Comparison of ENCODE assay signal across 11 cellular contexts in the genomic region with DNA sequence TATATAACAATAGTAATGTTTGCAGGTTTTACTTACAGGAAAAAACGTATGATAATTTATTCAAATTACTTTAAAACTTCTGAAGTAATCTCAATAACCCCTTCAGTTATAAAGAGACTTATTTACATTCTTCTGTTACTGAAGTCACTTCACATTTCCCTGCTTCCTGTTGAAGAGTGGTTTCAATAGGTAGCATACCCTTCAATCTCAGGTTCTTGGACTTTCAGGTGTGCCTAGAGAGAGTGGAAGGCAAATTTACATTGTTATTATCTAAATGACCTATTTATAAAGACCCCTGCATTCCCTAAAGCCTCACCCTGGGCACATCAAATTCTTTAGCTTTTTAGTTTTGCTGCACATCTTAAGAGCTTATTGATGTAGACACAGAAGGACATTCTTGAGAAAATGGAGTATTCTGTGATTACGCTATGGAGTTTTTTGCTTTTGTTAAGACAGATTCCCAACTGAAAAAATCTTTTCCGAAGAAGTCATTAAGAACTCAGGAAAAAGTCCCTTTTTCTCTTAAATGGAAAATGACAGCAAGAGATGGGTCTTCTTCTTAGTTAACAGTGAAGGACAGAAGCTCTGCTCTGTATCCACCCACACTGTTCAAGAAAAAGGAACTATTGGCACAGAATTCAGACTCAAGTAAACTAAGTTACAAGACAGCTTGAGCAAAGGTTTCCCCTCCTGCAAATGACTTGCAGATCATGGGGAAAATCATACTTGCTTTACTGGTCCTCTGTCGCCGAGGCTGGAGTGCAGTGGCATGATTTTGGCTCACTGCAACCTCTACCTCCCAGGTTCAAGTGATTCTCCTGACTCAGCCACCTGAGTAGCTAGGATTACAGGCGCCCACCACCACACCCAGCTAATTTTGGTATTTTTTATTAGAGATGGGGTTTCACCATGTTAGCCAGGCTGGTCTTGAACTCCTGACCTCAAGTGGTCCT.
"Had no signal": no experiment of that assay in that cellular context is flagged by ENCODE, and none has a peak within 500 bp of the region (broad histone marks: within the 10 kb centered on the region; RNA-seq: fewer than 3 reads in every experiment).

No MANE protein-coding gene starts in this region.

- H3K9me3 Mint-ChIP-seq: activated CD4-positive, alpha-beta memory T cell treated with anti-CD3 and anti-CD28 coated beads for 36 hours; activated naive CD4-positive, alpha-beta T cell treated with anti-CD3 and anti-CD28 coated beads, Interleukin-2, amount 10 ng/mL, durations not matched to agents 7 days and 5 days; activated T-cell treated with anti-CD3 and anti-CD28 coated beads, Interleukin-2, amount 50 U/mL, for 24 hours had no signal

- H3K4me3 Mint-ChIP-seq: activated CD4-positive, alpha-beta memory T cell treated with anti-CD3 and anti-CD28 coated beads for 36 hours; activated CD8-positive, alpha-beta memory T cell treated with anti-CD3 and anti-CD28 coated beads, Interleukin-2, amount 10 ng/mL, durations not matched to agents 7 days and 5 days; activated naive CD4-positive, alpha-beta T cell treated with anti-CD3 and anti-CD28 coated beads, Interleukin-2, amount 10 ng/mL, durations not matched to agents 7 days and 5 days; activated T-cell treated with anti-CD3 and anti-CD28 coated beads, Interleukin-2, amount 50 U/mL, for 24 hours had no signal

- ATAC-seq: activated CD8-positive, alpha-beta memory T cell treated with anti-CD3 and anti-CD28 coated beads, Interleukin-2, amount 10 ng/mL, durations not matched to agents 7 days and 5 days; left ventricle myocardium superior had no signal

- H3K4me3 ChIP-seq: esophagus squamous epithelium, tibial artery had no signal

- H3K27me3 Mint-ChIP-seq: activated CD4-positive, alpha-beta memory T cell treated with anti-CD3 and anti-CD28 coated beads for 36 hours; activated CD8-positive, alpha-beta memory T cell treated with anti-CD3 and anti-CD28 coated beads, Interleukin-2, amount 10 ng/mL, durations not matched to agents 7 days and 5 days; activated naive CD4-positive, alpha-beta T cell treated with anti-CD3 and anti-CD28 coated beads, Interleukin-2, amount 10 ng/mL, durations not matched to agents 7 days and 5 days; activated T-cell treated with anti-CD3 and anti-CD28 coated beads, Interleukin-2, amount 50 U/mL, for 24 hours had no signal

- H3K27me3 ChIP-seq: esophagus squamous epithelium, tibial artery had no signal

- H3K9me3 ChIP-seq: esophagus squamous epithelium, tibial artery had no signal

- H3K36me3 Mint-ChIP-seq: activated CD8-positive, alpha-beta memory T cell treated with anti-CD3 and anti-CD28 coated beads, Interleukin-2, amount 10 ng/mL, durations not matched to agents 7 days and 5 days; activated naive CD4-positive, alpha-beta T cell treated with anti-CD3 and anti-CD28 coated beads, Interleukin-2, amount 10 ng/mL, durations not matched to agents 7 days and 5 days had no signal

- H3K4me1 Mint-ChIP-seq: activated CD8-positive, alpha-beta memory T cell treated with anti-CD3 and anti-CD28 coated beads, Interleukin-2, amount 10 ng/mL, durations not matched to agents 7 days and 5 days; activated naive CD4-positive, alpha-beta T cell treated with anti-CD3 and anti-CD28 coated beads, Interleukin-2, amount 10 ng/mL, durations not matched to agents 7 days and 5 days had no signal

- DNase-seq: activated CD4-positive, alpha-beta memory T cell treated with anti-CD3 and anti-CD28 coated beads for 36 hours; activated CD8-positive, alpha-beta memory T cell treated with anti-CD3 and anti-CD28 coated beads, Interleukin-2, amount 10 ng/mL, durations not matched to agents 7 days and 5 days; activated naive CD4-positive, alpha-beta T cell treated with anti-CD3 and anti-CD28 coated beads, Interleukin-2, amount 10 ng/mL, durations not matched to agents 7 days and 5 days; activated T-cell treated with anti-CD3 and anti-CD28 coated beads, Interleukin-2, amount 50 U/mL, for 24 hours; esophagus squamous epithelium; foreskin fibroblast; left ventricle myocardium superior; stimulated activated CD4-positive, alpha-beta T cell treated with anti-CD3 and anti-CD28 coated beads, Interleukin-12 subunit alpha, Interleukin-12 subunit beta, amount 100 ng/mL, for 4 hours; stimulated activated naive CD4-positive, alpha-beta T cell; T-helper 9 cell; tibial artery had no signal

- H3K27ac Mint-ChIP-seq: activated CD4-positive, alpha-beta memory T cell treated with anti-CD3 and anti-CD28 coated beads for 36 hours; activated CD8-positive, alpha-beta memory T cell treated with anti-CD3 and anti-CD28 coated beads, Interleukin-2, amount 10 ng/mL, durations not matched to agents 7 days and 5 days; activated naive CD4-positive, alpha-beta T cell treated with anti-CD3 and anti-CD28 coated beads, Interleukin-2, amount 10 ng/mL, durations not matched to agents 7 days and 5 days; activated T-cell treated with anti-CD3 and anti-CD28 coated beads, Interleukin-2, amount 50 U/mL, for 24 hours had no signal

- H3K27ac ChIP-seq: esophagus squamous epithelium, tibial artery had no signal
